In genomic region chr13:45796421-45796960, GRCh38 we compare ENCODE assay signal across 24 cellular contexts. TPM values are rescaled to one million over a fixed set of nuclear protein-coding genes. Genes with fewer than 3 reads are reported as not detected.
DNase-seq lines count a peak whose midpoint lies in the region; ATAC-seq, FAIRE-seq and TF ChIP-seq lines count a peak whose summit lies in the region.
"Had no signal": no experiment of that assay in that cellular context is flagged by ENCODE, and none has a peak within 500 bp of the region (broad histone marks: within the 10 kb centered on the region; RNA-seq: fewer than 3 reads in every experiment).

No MANE protein-coding gene starts in this region.

- H3K36me3 ChIP-seq in right atrium auricular region, result no peaks in the 10 kb centered on the region
- no peaks in the 10 kb centered on the region for H3K36me3 ChIP-seq in bronchial epithelial cell (ENCODE audit: control insufficient read depth, insufficient read depth, low read length)
- H3K36me3 ChIP-seq: BE2C had no signal

- no peak overlapping the region for H3K27ac ChIP-seq in right atrium auricular region
- H3K27ac ChIP-seq: KMS-11, RWPE1, SK-N-MC had no signal

- H3K4me3 Mint-ChIP-seq in neural crest cell, result no peak overlapping the region
- no peak overlapping the region for H3K4me3 Mint-ChIP-seq in immature natural killer cell
- H3K4me3 Mint-ChIP-seq: CD14-positive monocyte had no signal

- H3K36me3 Mint-ChIP-seq in neural crest cell (ENCODE audit: low read depth), result no peaks in the 10 kb centered on the region
- H3K36me3 Mint-ChIP-seq in immature natural killer cell, result no peaks in the 10 kb centered on the region
- H3K36me3 Mint-ChIP-seq: CD14-positive monocyte had no signal

- H3K9me3 Mint-ChIP-seq in neural crest cell (peaks cover 2% of the 10 kb centered on the region), immature natural killer cell (no peaks in the 10 kb centered on the region)

- peaks cover 0 to 9% of the 10 kb centered on the region in 2 donors for H3K4me1 ChIP-seq in right atrium auricular region
- H3K4me1 ChIP-seq: BE2C had no signal

- FAIRE-seq in bronchial epithelial cell (lab: Jason Lieb, UNC), result peak; percentile 28
- FAIRE-seq: GM19239, H54 had no signal

- TF ChIP-seq CTCF in right atrium auricular region (IDR thresholded peaks at IDR 0.05) (no peak), bronchial epithelial cell (IDR thresholded peaks at IDR 0.05; ENCODE audit: insufficient read depth, low read length, severe bottlenecking) (no peak), neural crest cell (conservative IDR thresholded peaks at IDR 0.05) (no peak)

- no peaks in the 10 kb centered on the region for H3K9me3 ChIP-seq in right atrium auricular region
- H3K9me3 ChIP-seq: BE2C had no signal

- H3K27ac Mint-ChIP-seq in neural crest cell (ENCODE audit: unreplicated experiment), result peak overlapping the region; percentile 51
- H3K27ac Mint-ChIP-seq in immature natural killer cell, result no peak overlapping the region
- H3K27ac Mint-ChIP-seq: CD14-positive monocyte had no signal

- H3K27me3 ChIP-seq in right atrium auricular region (no peaks in the 10 kb centered on the region), bronchial epithelial cell (ENCODE audit: control insufficient read depth, insufficient read depth, low read length) (no peaks in the 10 kb centered on the region)
- H3K27me3 ChIP-seq: BE2C had no signal

- H3K4me1 Mint-ChIP-seq in neural crest cell (peaks cover 13% of the 10 kb centered on the region), immature natural killer cell (no peaks in the 10 kb centered on the region)

- ATAC-seq in Right ventricle myocardium superior (ENCODE audit: poor library complexity), result peak; percentile 73
- ATAC-seq: Panc1 had no signal

- H3K4me3 ChIP-seq in right atrium auricular region (no peak overlapping the region), bronchial epithelial cell (ENCODE audit: low read depth, low read length) (no peak overlapping the region)
- H3K4me3 ChIP-seq: SK-N-MC had no signal

- DNase-seq in Right ventricle myocardium superior (no peak), right atrium auricular region (ENCODE audit: low spot score) (no peak), bronchial epithelial cell (ENCODE audit: low read depth) (no peak), neural crest cell (ENCODE audit: low read depth, low spot score) (no peak), immature natural killer cell (no peak), NCI-H510A (lab: John Stamatoyannopoulos, UW) (no peak), DMS53 (lab: John Stamatoyannopoulos, UW) (no peak)
- DNase-seq: 8988T, ACHN, BE2C, Calu3, MM.1S, NCI-H2029, NCI-H446, NCI-H526, SIG-M5 had no signal

- no peaks in the 10 kb centered on the region for H3K27me3 Mint-ChIP-seq in neural crest cell (ENCODE audit: low read depth)
- peaks cover 1 to 3% (median 2%) of the 10 kb centered on the region in 3 donors for H3K27me3 Mint-ChIP-seq in immature natural killer cell (ENCODE audit: low read depth in 3 of 3)

- intact Hi-C loops in Right ventricle myocardium superior (cut with DNase I), result no loop called here

RNA-seq across cellular contexts. Expression of gene SIAH3, which starts 55.1 kb away (rescaled TPM):
- total RNA-seq in Right ventricle myocardium superior (not detected), right atrium auricular region (not detected), bronchial epithelial cell (not detected in 2 replicates), neural crest cell (0.36 and 0.42 TPM in 2 replicates)
- not detected for polyA plus RNA-seq in immature natural killer cell
- total RNA-seq: Calu3, OCI-LY7 had no signal
- polyA plus RNA-seq: CD14-positive monocyte had no signal
